In genomic region chr4:3365326-3365725, GRCh38 we compare ENCODE assay signal across 27 cellular contexts.
DNase-seq lines count a peak whose midpoint lies in the region; ATAC-seq and TF ChIP-seq lines count a peak whose summit lies in the region.
"Had no signal": no experiment of that assay in that cellular context is flagged by ENCODE, and none has a peak within 500 bp of the region (broad histone marks: within the 10 kb centered on the region; RNA-seq: fewer than 3 reads in every experiment).

No MANE protein-coding gene starts in this region.

- peaks cover 0 to 17% of the 10 kb centered on the region in 2 donors for H3K4me1 ChIP-seq in right atrium auricular region
- peaks cover 24% of the 10 kb centered on the region for H3K4me1 ChIP-seq in left ventricle myocardium inferior
- peaks cover 0 to 18% (median 18%) of the 10 kb centered on the region in 4 donors for H3K4me1 ChIP-seq in sigmoid colon
- peaks cover 11% of the 10 kb centered on the region for H3K4me1 ChIP-seq in BE2C

- no peaks in the 10 kb centered on the region for H3K9me3 ChIP-seq in right atrium auricular region
- no peaks in the 10 kb centered on the region for H3K9me3 ChIP-seq in left ventricle myocardium inferior (replicated peaks)
- H3K9me3 ChIP-seq in sigmoid colon = no peaks in the 10 kb centered on the region
- no peaks in the 10 kb centered on the region for H3K9me3 ChIP-seq in BE2C
- H3K9me3 ChIP-seq: HAP-1 had no signal

- H3K27ac Mint-ChIP-seq in glutamatergic neuron (ENCODE audit: unreplicated experiment) = peak overlapping the region; percentile 28
- H3K27ac Mint-ChIP-seq: CD4-positive, alpha-beta memory T cell; GM23338; HFFc6; IgD-negative memory B cell had no signal

- DNase-seq in right atrium auricular region (ENCODE audit: low spot score) = peak; percentile 56
- no peak for DNase-seq in left ventricle myocardium inferior
- DNase-seq in glutamatergic neuron = no peak
- DNase-seq in sigmoid colon = peak; percentile 35
- no peak for DNase-seq in NK-92 (lab: John Stamatoyannopoulos, UW; ENCODE audit: unreplicated experiment)
- DNase-seq in BE2C = no peak
- DNase-seq: C1 segment of cervical spinal cord; CD4-positive, alpha-beta memory T cell; COR-L47; DMS53; HFFc6; NCI-H1092; NCI-H1417 treated with DMSO at 0.1 percent for 48 hours; NCI-H187; NCI-H2081 treated with DMSO at 0.1 percent for 48 hours; NCI-H2171; NCI-H226; NCI-H510A; NCI-H69; SHP77 had no signal

- peaks cover 50% of the 10 kb centered on the region for H3K4me1 Mint-ChIP-seq in glutamatergic neuron (ENCODE audit: low read depth, unreplicated experiment)

- TF ChIP-seq CTCF in right atrium auricular region (IDR thresholded peaks at IDR 0.05) (no peak), left ventricle myocardium inferior (IDR thresholded peaks at IDR 0.05; ENCODE audit: borderline replicate concordance) (no peak), glutamatergic neuron (IDR thresholded peaks at IDR 0.05; ENCODE audit: partially characterized antibody, unreplicated experiment) (no peak), sigmoid colon (IDR thresholded peaks at IDR 0.05) (no peak), BE2C (IDR thresholded peaks at IDR 0.05; ENCODE audit: low read depth, low read length) (no peak)

- no peaks in the 10 kb centered on the region for H3K36me3 Mint-ChIP-seq in glutamatergic neuron (ENCODE audit: unreplicated experiment)
- H3K36me3 Mint-ChIP-seq: CD4-positive, alpha-beta memory T cell had no signal

- H3K4me3 Mint-ChIP-seq in glutamatergic neuron (ENCODE audit: unreplicated experiment) = no peak overlapping the region
- H3K4me3 Mint-ChIP-seq: CD4-positive, alpha-beta memory T cell; GM23338; HFFc6; IgD-negative memory B cell had no signal

- peaks cover 14% of the 10 kb centered on the region for H3K9me3 Mint-ChIP-seq in glutamatergic neuron (ENCODE audit: unreplicated experiment)
- H3K9me3 Mint-ChIP-seq: CD4-positive, alpha-beta memory T cell; GM23338; HFFc6; IgD-negative memory B cell had no signal

- 95 to 96% methylated on average over 11 of the region's 11 CpGs for whole genome bisulfite sequencing in sigmoid colon, 2 donors

- H3K27me3 ChIP-seq in right atrium auricular region = no peaks in the 10 kb centered on the region
- no peaks in the 10 kb centered on the region for H3K27me3 ChIP-seq in left ventricle myocardium inferior (ENCODE audit: low read depth)
- H3K27me3 ChIP-seq in sigmoid colon = no peaks in the 10 kb centered on the region
- H3K27me3 ChIP-seq in BE2C = no peaks in the 10 kb centered on the region

- no peaks in the 10 kb centered on the region for H3K36me3 ChIP-seq in right atrium auricular region
- no peaks in the 10 kb centered on the region for H3K36me3 ChIP-seq in left ventricle myocardium inferior
- no peaks in the 10 kb centered on the region for H3K36me3 ChIP-seq in sigmoid colon
- H3K36me3 ChIP-seq in BE2C = no peaks in the 10 kb centered on the region
- H3K36me3 ChIP-seq: HAP-1 had no signal

- ATAC-seq in HG03280 (IDR thresholded peaks at IDR 0.05; ENCODE audit: unreplicated experiment) = no peak
- ATAC-seq: GM23338, Panc1 had no signal

- no peak overlapping the region for H3K27ac ChIP-seq in right atrium auricular region
- H3K27ac ChIP-seq in left ventricle myocardium inferior (replicated peaks) = no peak overlapping the region
- H3K27ac ChIP-seq in sigmoid colon = no peak overlapping the region
- H3K27ac ChIP-seq: HL-60, RWPE1 had no signal

- intact Hi-C loops in left ventricle myocardium inferior (cut with micrococcal nuclease) (no loop called here), sigmoid colon (cut with DNase I) (no loop called here)

- peaks cover 14% of the 10 kb centered on the region for H3K27me3 Mint-ChIP-seq in glutamatergic neuron (ENCODE audit: unreplicated experiment)

- TF ChIP-seq POLR2A in sigmoid colon (IDR thresholded peaks at IDR 0.05) = no peak

- TF ChIP-seq EP300 in sigmoid colon (IDR thresholded peaks at IDR 0.05) = no peak

- no peak overlapping the region for H3K4me3 ChIP-seq in right atrium auricular region
- no peak overlapping the region for H3K4me3 ChIP-seq in left ventricle myocardium inferior
- H3K4me3 ChIP-seq in sigmoid colon = no peak overlapping the region
- H3K4me3 ChIP-seq in BE2C (ENCODE audit: low read depth, low read length) = no peak overlapping the region
- H3K4me3 ChIP-seq: GM23338, HAP-1 had no signal

Comparison
In these comparisons a context has a peak if more than half of its experiments do, and no peak if none do; other contexts are left out.
1. DNase-seq: peak in right atrium auricular region (single experiment) and sigmoid colon (single experiment); none in left ventricle myocardium inferior (single experiment), glutamatergic neuron (single experiment), NK-92 (single experiment) and BE2C (single experiment).